Comparison of ENCODE assay signal across 8 cellular contexts in the genomic region with DNA sequence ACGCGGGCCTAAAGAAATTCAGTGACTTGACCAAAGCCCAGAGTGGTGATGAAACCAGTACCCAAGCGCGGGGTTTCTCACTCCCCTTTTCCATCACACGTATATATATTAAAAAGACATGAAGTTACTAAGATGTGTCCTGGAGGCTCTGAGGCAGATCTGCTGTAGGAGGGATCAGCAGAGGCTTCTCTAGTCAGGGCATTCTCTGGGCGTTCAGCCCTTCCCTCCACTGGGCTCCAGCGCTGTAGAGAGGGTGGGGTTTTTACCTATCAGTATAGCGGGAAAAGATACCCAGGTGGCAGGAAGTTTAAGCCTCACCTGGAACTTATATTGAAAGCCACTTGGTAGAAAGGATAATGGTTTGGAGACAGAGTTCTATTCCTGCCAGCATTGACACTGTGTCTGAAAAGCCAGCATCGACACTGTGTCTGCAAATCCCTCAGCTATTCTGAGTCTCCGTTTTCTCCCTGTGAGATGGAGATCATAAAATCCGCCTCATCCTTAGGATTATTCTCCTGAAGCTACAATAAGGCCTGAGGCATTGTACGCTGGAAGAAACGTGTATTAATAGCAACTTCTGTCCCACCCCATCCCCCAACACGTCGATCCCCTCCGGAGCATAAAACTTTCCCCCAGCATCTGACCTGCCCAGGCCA. TPM values are rescaled to one million over a fixed set of nuclear protein-coding genes. Genes with fewer than 3 reads are reported as not detected.
DNase-seq lines count a peak whose midpoint lies in the region; ATAC-seq and TF ChIP-seq lines count a peak whose summit lies in the region.

No MANE protein-coding gene starts in this region.

- ATAC-seq in Panc1 (peak; percentile 9; the same call in 1 of the 2 replicates), HG02588 (IDR thresholded peaks at IDR 0.05; ENCODE audit: unreplicated experiment) (no peak)

- H3K27ac Mint-ChIP-seq in activated CD4-positive, alpha-beta T cell treated with anti-CD3 and anti-CD28 coated beads, Interleukin-2, amount 10 ng/mL, durations not matched to agents 24 days and 14 days = peak overlapping the region; percentile 73

- H3K27ac ChIP-seq in Panc1 (ENCODE audit: low read length) (peak overlapping the region; percentile 9; the same call in 1 of the 2 replicates), esophagus (ENCODE audit: low read depth in 2 of 2, low read length in 1 of 2) (peak overlapping the region; percentile 91 to 94), ovary (peak overlapping the region; percentile 83 to 97)

- peak overlapping the region; percentile 71 for H3K4me3 Mint-ChIP-seq in activated CD4-positive, alpha-beta T cell treated with anti-CD3 and anti-CD28 coated beads, Interleukin-2, amount 10 ng/mL, durations not matched to agents 24 days and 14 days

- no peaks in the 10 kb centered on the region for H3K36me3 ChIP-seq in Panc1 (ENCODE audit: control insufficient read depth, insufficient read depth, low read length)
- H3K36me3 ChIP-seq in esophagus (ENCODE audit: control insufficient read depth in 2 of 2, insufficient read depth in 2 of 2, low read length in 1 of 2) = peaks cover 0 to under 1% of the 10 kb centered on the region in 2 donors
- no peaks in the 10 kb centered on the region for H3K36me3 ChIP-seq in ovary

- H3K4me1 ChIP-seq in Panc1 (ENCODE audit: control insufficient read depth, insufficient read depth, low read length) (peaks cover 11% of the 10 kb centered on the region), esophagus (ENCODE audit: control insufficient read depth in 2 of 2, insufficient read depth in 2 of 2, low read length in 1 of 2) (peaks cover 0 to 2% of the 10 kb centered on the region in 2 donors), ovary (ENCODE audit: insufficient read depth) (peaks cover 13% of the 10 kb centered on the region)

- H3K27me3 ChIP-seq in Panc1 (ENCODE audit: control insufficient read depth, insufficient read depth, low read length) (no peaks in the 10 kb centered on the region), esophagus (ENCODE audit: control insufficient read depth in 1 of 2, insufficient read depth in 2 of 2, low read length in 2 of 2) (no peaks in the 10 kb centered on the region), ovary (no peaks in the 10 kb centered on the region)

- H3K4me1 Mint-ChIP-seq in activated CD4-positive, alpha-beta T cell treated with anti-CD3 and anti-CD28 coated beads, Interleukin-2, amount 10 ng/mL, durations not matched to agents 24 days and 14 days = peaks cover 51% of the 10 kb centered on the region

- no TSS peak for BruUV-seq in Panc1 (replicated peaks; lab: Mats Ljungman, UMichigan)

- TF ChIP-seq CTCF in Panc1 (IDR thresholded peaks at IDR 0.05) = no peak
- TF ChIP-seq CTCF in ovary (IDR thresholded peaks at IDR 0.05) = no peak

- intact Hi-C loops in activated CD4-positive, alpha-beta T cell treated with anti-CD3 and anti-CD28 coated beads, Interleukin-2, amount 10 ng/mL, durations not matched to agents 24 days and 14 days (cut with micrococcal nuclease) = loop anchor here (2.0 kb wide), 2 partner anchors 38 to 82 kb away; a partner anchor contains a TSS
- intact Hi-C loops in Panc1 (cut with micrococcal nuclease; ENCODE audit: unreplicated experiment) (no loop called here), ovary (cut with DNase I) (loop anchor here in 2 of 4 donors (5.0 to 10.0 kb wide), 2 partner anchors 54 to 77 kb away; no protein-coding TSS in a partner anchor)

- H3K36me3 Mint-ChIP-seq in activated CD4-positive, alpha-beta T cell treated with anti-CD3 and anti-CD28 coated beads, Interleukin-2, amount 10 ng/mL, durations not matched to agents 24 days and 14 days (ENCODE audit: low read depth) = peaks cover 25% of the 10 kb centered on the region

- H3K27me3 Mint-ChIP-seq in activated CD4-positive, alpha-beta T cell treated with anti-CD3 and anti-CD28 coated beads, Interleukin-2, amount 10 ng/mL, durations not matched to agents 24 days and 14 days = peaks cover 24% of the 10 kb centered on the region

- H3K9me3 ChIP-seq in Panc1 (ENCODE audit: control insufficient read depth, insufficient read depth, low read depth, low read length) (no peaks in the 10 kb centered on the region), esophagus (ENCODE audit: control insufficient read depth in 2 of 2, insufficient read depth in 1 of 2, low read depth in 1 of 2, low read length in 1 of 2) (no peaks in the 10 kb centered on the region), ovary (no peaks in the 10 kb centered on the region)

- in situ Hi-C loops in Panc1 (cut with HindIII; ENCODE audit: low pct_unique_long_range_greater_than_20kb, low sequenced_read_pairs) = no loop called here

- no peaks in the 10 kb centered on the region for H3K9me3 Mint-ChIP-seq in activated CD4-positive, alpha-beta T cell treated with anti-CD3 and anti-CD28 coated beads, Interleukin-2, amount 10 ng/mL, durations not matched to agents 24 days and 14 days

- DNase-seq in activated CD4-positive, alpha-beta T cell treated with anti-CD3 and anti-CD28 coated beads, Interleukin-2, amount 10 ng/mL, durations not matched to agents 24 days and 14 days = no peak
- DNase-seq in activated CD4-positive, alpha-beta T cell treated with anti-CD3 and anti-CD28 coated beads, Interleukin-2, amount 50 U/mL, for 4 hours = no peak
- DNase-seq in Panc1 (ENCODE audit: low read depth, low spot score) = no peak
- DNase-seq in ovary = no peak
- DNase-seq in T1000 (lab: John Stamatoyannopoulos, UW) = no peak
- no peak for DNase-seq in GM19240 (ENCODE audit: insufficient read length, low spot score)

- H3K4me3 ChIP-seq in Panc1 (ENCODE audit: low read depth in 2 of 2, low read length in 2 of 2) = peak overlapping the region; percentile 56 to 66
- peak overlapping the region; percentile 63 for H3K4me3 ChIP-seq in esophagus (ENCODE audit: low read depth in 1 of 2, low read length in 2 of 2)
- peak overlapping the region; percentile 75 for H3K4me3 ChIP-seq in ovary

- WGBS in esophagus, 2 donors = 30 to 31% methylated on average over 16 of the region's 16 CpGs
- 24 to 31% (median 29%) methylated on average over 16 of the region's 16 CpGs for WGBS in ovary, 3 donors

- TF ChIP-seq EP300 in ovary (IDR thresholded peaks at IDR 0.05) = no peak

- no peak for TF ChIP-seq POLR2A in ovary (IDR thresholded peaks at IDR 0.05)

- CTCF ChIA-PET in Panc1 (lab: Charles Lee) = no interaction called here

- POLR2A ChIA-PET in Panc1 (lab: Charles Lee) = no interaction called here

RNA-seq across cellular contexts. Expression of a gene that starts 0.8 kb away (rescaled TPM):
- 25.2 and 26.4 TPM in 2 replicates for total RNA-seq in activated CD4-positive, alpha-beta T cell treated with anti-CD3 and anti-CD28 coated beads, Interleukin-2, amount 10 ng/mL, durations not matched to agents 24 days and 14 days
- 9.1 TPM for total RNA-seq in Panc1 (2021; ENCODE audit: unreplicated experiment)
- polyA plus RNA-seq in Panc1 (2012; ENCODE audit: insufficient read length) = 10.8 TPM
- 10 to 100 TPM; 25.1 to 36.7 TPM for polyA plus RNA-seq in esophagus
- 10 to 100 TPM; 40.6 to 68.9 (median 55.6) TPM for total RNA-seq in ovary
- polyA plus RNA-seq in ovary = 10 to 100 TPM; 45.4 to 58.3 TPM

Comparison
In these comparisons a context has a peak if more than half of its experiments do, and no peak if none do; other contexts are left out.
1. H3K27ac ChIP-seq: peak in every context shown above with its lines; median percentile 92 in esophagus; 90 in ovary; 9 in Panc1.